In genomic region chr13:41456768-41457588, GRCh38 we compare ENCODE assay signal across 8 cellular contexts. TPM values are rescaled to one million over a fixed set of nuclear protein-coding genes. Genes with fewer than 3 reads are reported as not detected.
A peak's percentile ranks its signal among the peaks of the same experiment; 100 is the strongest.
DNase-seq lines count a peak whose midpoint lies in the region; TF ChIP-seq lines count a peak whose summit lies in the region.

Gene RGCC (plus strand): TSS chr13:41457550. CDS start chr13:41457708, 158 bp downstream.

- no peak within 1 kb of the TSS for H3K27ac Mint-ChIP-seq in endodermal cell

- H3K9ac ChIP-seq in endodermal cell (ENCODE audit: extremely low read depth, low read length, poor library complexity, severe bottlenecking) = no peak within 1 kb of the TSS

- no peaks in the 10 kb centered on the region for H3K36me3 Mint-ChIP-seq in endodermal cell (ENCODE audit: low read depth)

- peaks cover 77% of the 10 kb centered on the region for H3K27me3 Mint-ChIP-seq in endodermal cell (ENCODE audit: insufficient read depth)

- peak within 1 kb of the TSS; percentile 47 for H3K4me3 ChIP-seq in H7 (ENCODE audit: insufficient read depth, low read depth, low read length)
- peak within 1 kb of the TSS; percentile 47 for H3K4me3 ChIP-seq in NB4 (ENCODE audit: low read depth, low read length)
- H3K4me3 ChIP-seq in endodermal cell (ENCODE audit: low read length) = peak within 1 kb of the TSS; percentile 74

- TF ChIP-seq POLR2A in NB4 (IDR thresholded peaks at IDR 0.05; ENCODE audit: extremely low read depth, insufficient read length) = no peak

- H3K4me3 Mint-ChIP-seq in endodermal cell = peak within 1 kb of the TSS; percentile 53

- no peak within 1 kb of the TSS for H3K27ac ChIP-seq in endodermal cell (ENCODE audit: low read depth, low read length)

- no peak for TF ChIP-seq CTCF in GM10266 (IDR thresholded peaks at IDR 0.05; ENCODE audit: control insufficient read depth, insufficient read depth, low read depth, missing control alignments)
- TF ChIP-seq CTCF in NB4 (IDR thresholded peaks at IDR 0.05; ENCODE audit: low read depth, low read length) = no peak
- no peak for TF ChIP-seq CTCF in endodermal cell (conservative IDR thresholded peaks at IDR 0.05)

- H3K9me3 ChIP-seq in endodermal cell (ENCODE audit: control insufficient read depth, low read length) = no peaks in the 10 kb centered on the region

- H3K4me1 Mint-ChIP-seq in endodermal cell = peaks cover 2% of the 10 kb centered on the region

- H3K36me3 ChIP-seq in H7 (replicated peaks; ENCODE audit: control insufficient read depth, insufficient read depth, low read length) (no peaks in the 10 kb centered on the region), endodermal cell (ENCODE audit: control insufficient read depth, insufficient read depth, low read length) (no peaks in the 10 kb centered on the region)

- peaks cover 5% of the 10 kb centered on the region for H3K4me1 ChIP-seq in endodermal cell (ENCODE audit: control insufficient read depth, insufficient read depth, low read length)

- no peaks in the 10 kb centered on the region for H3K9me3 Mint-ChIP-seq in endodermal cell

- WGBS in endodermal cell (ENCODE audit: insufficient coverage in 1 of 2, insufficient read length in 1 of 2), 2 experiments = 6 to 11% methylated on average over 11 to 92 of the region's 92 CpGs

- DNase-seq in GM10266 (ENCODE audit: extremely low spot score) (peak; percentile 90), H7 (peak; percentile 95), NB4 (ENCODE audit: low read depth) (peak; percentile 78), endodermal cell (peak; percentile 89), midbrain (lab: John Stamatoyannopoulos, UW) (peak; percentile 88), cerebellar nuclear complex (lab: John Stamatoyannopoulos, UW) (no peak)
- peak; percentile 86 to 94 (median 92) for DNase-seq in activated CD8-positive, alpha-beta memory T cell treated with anti-CD3 and anti-CD28 coated beads for 48 hours (ENCODE audit: low read depth in 2 of 3, low spot score in 2 of 3)
- DNase-seq in stimulated activated CD8-positive, alpha-beta memory T cell treated with anti-CD3 and anti-CD28 coated beads, Interleukin-15, amount 100 ng/mL, for 4 hours (ENCODE audit: low read depth in 2 of 2) = peak; percentile 94 to 95

- H3K27me3 ChIP-seq in H7 (ENCODE audit: control insufficient read depth, insufficient read depth, low read length) (peaks cover 66% of the 10 kb centered on the region), endodermal cell (ENCODE audit: control insufficient read depth, insufficient read depth, low read length, poor library complexity, severe bottlenecking) (peaks cover 96% of the 10 kb centered on the region)

RNA-seq across cellular contexts. Expression of gene RGCC, which starts in this region (rescaled TPM):
- total RNA-seq in H7 (2014; rRNA removed; shearing (Covaris generic)) = 1.0 TPM in 1 of 2 replicates, not detected in the other
- 1 to 10 TPM; 5.4 TPM for total RNA-seq in endodermal cell
- polyA plus RNA-seq in endodermal cell (2013, experiment 1 of 2) = 14.1 TPM
- polyA plus RNA-seq in endodermal cell (2013, experiment 2 of 2) = 13.2 TPM

Comparison
In these comparisons a context has a peak if more than half of its experiments do, and no peak if none do; other contexts are left out.
1. DNase-seq: peak in GM10266 (single experiment), H7 (single experiment), NB4 (single experiment), activated CD8-positive, alpha-beta memory T cell treated with anti-CD3 and anti-CD28 coated beads for 48 hours (3 of 3), endodermal cell (single experiment), midbrain (single experiment) and stimulated activated CD8-positive, alpha-beta memory T cell treated with anti-CD3 and anti-CD28 coated beads, Interleukin-15, amount 100 ng/mL, for 4 hours (2 of 2); none in cerebellar nuclear complex (0 of 2).
2. Peak in every context shown above with its lines, with median percentiles within 50 percentile points of each other: H3K4me3 ChIP-seq.